In the genomic region with DNA sequence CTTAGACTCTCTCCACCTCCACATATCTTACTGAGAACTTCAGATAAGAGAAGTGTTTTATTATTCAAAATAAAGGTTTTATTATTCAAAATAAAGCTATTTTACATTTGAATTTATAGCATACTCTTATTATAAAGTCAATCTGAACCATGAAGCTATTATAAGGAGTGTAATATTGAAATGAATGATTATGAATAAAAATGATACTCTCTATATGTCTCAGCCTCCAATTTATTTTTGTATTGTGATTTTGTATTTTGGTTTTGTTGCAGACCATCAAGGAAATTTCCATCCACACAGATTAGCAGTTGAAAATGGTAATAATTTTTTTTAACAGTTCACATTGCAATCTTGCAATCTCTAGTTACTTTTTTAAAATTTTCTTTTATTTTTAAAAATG, we compare ENCODE assay signal across 32 cellular contexts.
"Had no signal": no experiment of that assay in that cellular context is flagged by ENCODE, and none has a peak within 500 bp of the region (broad histone marks: within the 10 kb centered on the region; RNA-seq: fewer than 3 reads in every experiment).

No MANE protein-coding gene starts in this region.

- H3K9ac ChIP-seq: parathyroid adenoma had no signal

- H3K4me3 Mint-ChIP-seq: naive B cell; naive thymus-derived CD8-positive, alpha-beta T cell; natural killer cell treated with Interleukin-12 subunit alpha and Interleukin-12 subunit beta and Interleukin-15 and Interleukin-18, amount 100 ng/mL, for 72 hours; nephron progenitor cell; neural crest cell; stimulated activated naive CD8-positive, alpha-beta T cell treated with anti-CD3 and anti-CD28 coated beads, Interleukin-15, amount 100 ng/mL, for 72 hours; type B pancreatic cell had no signal

- H3K9me3 Mint-ChIP-seq: naive B cell; naive thymus-derived CD8-positive, alpha-beta T cell; natural killer cell treated with Interleukin-12 subunit alpha and Interleukin-12 subunit beta and Interleukin-15 and Interleukin-18, amount 100 ng/mL, for 72 hours; nephron progenitor cell; neural crest cell; stimulated activated naive CD8-positive, alpha-beta T cell treated with anti-CD3 and anti-CD28 coated beads, Interleukin-15, amount 100 ng/mL, for 72 hours; type B pancreatic cell had no signal

- H3K4me3 ChIP-seq: psoas muscle, right lobe of liver, sigmoid colon, smooth muscle cell, spleen, suprapubic skin, testis, tibial artery, transverse colon, upper lobe of right lung, uterus had no signal

- H3K79me2 ChIP-seq: parathyroid adenoma had no signal

- H3K36me3 Mint-ChIP-seq: naive B cell; natural killer cell treated with Interleukin-12 subunit alpha and Interleukin-12 subunit beta and Interleukin-15 and Interleukin-18, amount 100 ng/mL, for 72 hours had no signal

- H3K36me3 ChIP-seq: neutrophil, right lobe of liver, sigmoid colon, spleen, suprapubic skin, tibial artery, transverse colon, upper lobe of right lung, uterus had no signal

- H3K9me3 ChIP-seq: neutrophil, psoas muscle, right lobe of liver, sigmoid colon, spleen, suprapubic skin, testis, tibial artery, transverse colon, upper lobe of right lung, uterus had no signal

- ATAC-seq: naive thymus-derived CD8-positive, alpha-beta T cell; natural killer cell treated with Interleukin-12 subunit alpha and Interleukin-12 subunit beta and Interleukin-15 and Interleukin-18, amount 100 ng/mL, for 72 hours; psoas muscle; right cardiac atrium; right lobe of liver; stimulated activated naive CD8-positive, alpha-beta T cell treated with anti-CD3 and anti-CD28 coated beads, Interleukin-15, amount 100 ng/mL, for 72 hours; stimulated activated naive CD8-positive, alpha-beta T cell treated with anti-CD3 and anti-CD28 coated beads, Interleukin-15, Interleukin-2, amounts not matched to agents 100 U/mL and 50 U/mL, for 24 hours; upper lobe of right lung had no signal

- H3K27me3 Mint-ChIP-seq: naive B cell; naive thymus-derived CD8-positive, alpha-beta T cell; natural killer cell treated with Interleukin-12 subunit alpha and Interleukin-12 subunit beta and Interleukin-15 and Interleukin-18, amount 100 ng/mL, for 72 hours; progenitor cell of endocrine pancreas; stimulated activated naive CD8-positive, alpha-beta T cell treated with anti-CD3 and anti-CD28 coated beads, Interleukin-15, amount 100 ng/mL, for 72 hours; type B pancreatic cell had no signal

- H3K4me2 ChIP-seq: smooth muscle cell had no signal

- H3K27ac Mint-ChIP-seq: naive B cell; naive thymus-derived CD8-positive, alpha-beta T cell; natural killer cell treated with Interleukin-12 subunit alpha and Interleukin-12 subunit beta and Interleukin-15 and Interleukin-18, amount 100 ng/mL, for 72 hours; nephron progenitor cell; progenitor cell of endocrine pancreas; stimulated activated naive CD8-positive, alpha-beta T cell treated with anti-CD3 and anti-CD28 coated beads, Interleukin-15, amount 100 ng/mL, for 72 hours; type B pancreatic cell had no signal

- H2AFZ ChIP-seq: parathyroid adenoma had no signal

- H3K4me1 ChIP-seq: parathyroid adenoma, right lobe of liver, suprapubic skin, testis, transverse colon, upper lobe of right lung, uterus had no signal

- H3K27me3 ChIP-seq: neutrophil, right lobe of liver, sigmoid colon, spleen, suprapubic skin, testis, tibial artery, transverse colon, upper lobe of right lung, uterus had no signal

- H3K27ac ChIP-seq: neutrophil, parathyroid adenoma, psoas muscle, right lobe of liver, sigmoid colon, spleen, suprapubic skin, testis, tibial artery, transverse colon, upper lobe of right lung, uterus had no signal

- DNase-seq: naive B cell; naive thymus-derived CD8-positive, alpha-beta T cell; nephron progenitor cell; nucleus accumbens; posterior cingulate gyrus; psoas muscle; right cardiac atrium; right lobe of liver; sigmoid colon; spleen; stimulated activated CD4-positive, alpha-beta T cell treated with anti-CD3 and anti-CD28 coated beads, Interleukin-12 subunit alpha, Interleukin-12 subunit beta, amount 100 ng/mL, for 4 hours; stimulated activated CD4-positive, alpha-beta T cell treated with anti-CD3 and anti-CD28 coated beads, Interleukin-1b, Interleukin-23, amount 100 ng/mL, for 48 hours; stimulated activated CD4-positive, alpha-beta T cell treated with anti-CD3 and anti-CD28 coated beads, Interleukin-4, amount 100 ng/mL, for 1 hour; stimulated activated CD4-positive, alpha-beta T cell treated with anti-CD3 and anti-CD28 coated beads, Interleukin-4, amount 100 ng/mL, for 4 hours; stimulated activated CD8-positive, alpha-beta memory T cell treated with anti-CD3 and anti-CD28 coated beads, Interleukin-4, amount 100 ng/mL, for 48 hours; stimulated activated naive CD4-positive, alpha-beta T cell; stimulated activated naive CD8-positive, alpha-beta T cell treated with anti-CD3 and anti-CD28 coated beads, Interleukin-15, amount 100 ng/mL, for 72 hours; stimulated activated naive CD8-positive, alpha-beta T cell treated with anti-CD3 and anti-CD28 coated beads, Interleukin-15, Interleukin-2, amounts not matched to agents 100 U/mL and 50 U/mL, for 24 hours; substantia nigra; testis; tibial artery; transverse colon; upper lobe of right lung; uterus had no signal
